19 cellular contexts compared by ENCODE assay signal in genomic region chr2:117704818-117705217, GRCh38.
DNase-seq lines count a peak whose midpoint lies in the region; ATAC-seq, FAIRE-seq and TF ChIP-seq lines count a peak whose summit lies in the region.
"Had no signal": no experiment of that assay in that cellular context is flagged by ENCODE, and none has a peak within 500 bp of the region (broad histone marks: within the 10 kb centered on the region; RNA-seq: fewer than 3 reads in every experiment).

No MANE protein-coding gene starts in this region.

- no peaks in the 10 kb centered on the region for H3K27me3 Mint-ChIP-seq in GM23338 (ENCODE audit: insufficient read depth, low read depth, poor library complexity)

- no peaks in the 10 kb centered on the region for H3K9me3 ChIP-seq in A549
- H3K9me3 ChIP-seq in suprapubic skin = no peaks in the 10 kb centered on the region

- no peaks in the 10 kb centered on the region for H3K4me1 Mint-ChIP-seq in GM23338
- H3K4me1 Mint-ChIP-seq: CD4-positive, alpha-beta memory T cell had no signal

- no peak for ATAC-seq in A549
- no peak for ATAC-seq in GM23338

- no peaks in the 10 kb centered on the region for H3K4me1 ChIP-seq in A549
- no peaks in the 10 kb centered on the region for H3K4me1 ChIP-seq in GM23338 (ENCODE audit: insufficient read depth)
- H3K4me1 ChIP-seq in suprapubic skin = no peaks in the 10 kb centered on the region

- no peaks in the 10 kb centered on the region; the same call in 1 of the 2 replicates for H3K9me2 ChIP-seq in GM23338 (ENCODE audit: insufficient read depth)

- no peaks in the 10 kb centered on the region for H3K36me3 Mint-ChIP-seq in GM23338 (ENCODE audit: low read depth)
- H3K36me3 Mint-ChIP-seq: CD4-positive, alpha-beta memory T cell had no signal

- WGBS in A549 (ENCODE audit: missing lambda C conversion rate) = 0% methylated on average over 3 of the region's 3 CpGs
- 76% methylated on average over 3 of the region's 3 CpGs for WGBS in suprapubic skin

- TF ChIP-seq EP300 in A549 (IDR thresholded peaks at IDR 0.05) = no peak
- no peak for TF ChIP-seq EP300 in suprapubic skin (IDR thresholded peaks at IDR 0.05)

- no peaks in the 10 kb centered on the region for H3K9me3 Mint-ChIP-seq in GM23338

- H3K79me2 ChIP-seq in GM23338 (replicated peaks; ENCODE audit: insufficient read depth) = no peaks in the 10 kb centered on the region

- CTCF ChIA-PET in A549 (lab: Yijun Ruan, JAX) = no interaction called here

- H3K36me3 ChIP-seq in GM23338 (ENCODE audit: insufficient read depth) (no peaks in the 10 kb centered on the region), suprapubic skin (no peaks in the 10 kb centered on the region)

- no peak for TF ChIP-seq POLR2A in A549 (IDR thresholded peaks at IDR 0.05; ENCODE audit: low read length)
- TF ChIP-seq POLR2A in suprapubic skin (IDR thresholded peaks at IDR 0.05) = no peak

- TF ChIP-seq CTCF in A549 (IDR thresholded peaks at IDR 0.05) (no peak), GM23338 (conservative IDR thresholded peaks at IDR 0.05; ENCODE audit: low read depth in 2 of 2) (no peak), VCaP (conservative IDR thresholded peaks at IDR 0.05) (no peak), suprapubic skin (IDR thresholded peaks at IDR 0.05) (no peak)

- no peak overlapping the region for H3K27ac Mint-ChIP-seq in GM23338

- H3K27ac ChIP-seq in A549 = no peak overlapping the region
- H3K27ac ChIP-seq in GM23338 (ENCODE audit: low read depth) = no peak overlapping the region
- H3K27ac ChIP-seq in VCaP = peak overlapping the region; percentile 54; the same call in 1 of the 2 replicates
- H3K27ac ChIP-seq in suprapubic skin = no peak overlapping the region

- H3K4me3 Mint-ChIP-seq in GM23338 = no peak overlapping the region
- H3K4me3 Mint-ChIP-seq: CD4-positive, alpha-beta memory T cell had no signal

- peak overlapping the region; percentile 32; the same call in 1 of the 2 replicates for H2AFZ ChIP-seq in GM23338

- no peak overlapping the region for H3K4me2 ChIP-seq in A549
- H3K4me2 ChIP-seq in GM23338 = no peak overlapping the region

- TF ChIP-seq RAD21 in A549 (conservative IDR thresholded peaks at IDR 0.05 in 1 of 2, IDR thresholded peaks at IDR 0.05 in 1 of 2) = no peak

- POLR2A ChIA-PET in A549 (lab: Yijun Ruan, JAX) = no interaction called here

- no peaks in the 10 kb centered on the region for H3F3A ChIP-seq in GM23338 (replicated peaks; ENCODE audit: low read depth)

- H4K20me1 ChIP-seq in GM23338 (replicated peaks; ENCODE audit: insufficient read depth) = no peaks in the 10 kb centered on the region

- no peak for FAIRE-seq in A549 (lab: Jason Lieb, UNC)
- FAIRE-seq in urothelium cell line (lab: Jason Lieb, UNC) = peak; percentile 5
- FAIRE-seq: GM12891, H1 had no signal

- no peak overlapping the region for H3K4me3 ChIP-seq in A549
- no peak overlapping the region for H3K4me3 ChIP-seq in GM23338
- H3K4me3 ChIP-seq in suprapubic skin = no peak overlapping the region

- DNase-seq in A549 (ENCODE audit: low read depth in 1 of 2, low spot score in 1 of 2) = no peak
- no peak for DNase-seq in GM23338 (ENCODE audit: low spot score)
- no peak for DNase-seq in urothelium cell line (ENCODE audit: low spot score)
- DNase-seq in ureter (ENCODE audit: low spot score) = no peak
- DNase-seq in NCI-H146 treated with DMSO at 0.1 percent for 48 hours (lab: John Stamatoyannopoulos, UW; ENCODE audit: unreplicated experiment) = no peak
- DNase-seq in suprapubic skin (ENCODE audit: low spot score in 2 of 2) = no peak
- DNase-seq: 8988T; C1 segment of cervical spinal cord; Calu3; CD4-positive, alpha-beta memory T cell; COR-L47; DMS53; DMS79 treated with DMSO at 0.1 percent for 48 hours; GF-D8; H7; HCEC 1CT had no signal

- H3K27me3 ChIP-seq in GM23338 (ENCODE audit: insufficient read depth) (no peaks in the 10 kb centered on the region), suprapubic skin (no peaks in the 10 kb centered on the region)

TF ChIP-seq in A549, 52 proteins besides CTCF, POLR2A, EP300 and RAD21:
- TF ChIP-seq, protein P1, sequence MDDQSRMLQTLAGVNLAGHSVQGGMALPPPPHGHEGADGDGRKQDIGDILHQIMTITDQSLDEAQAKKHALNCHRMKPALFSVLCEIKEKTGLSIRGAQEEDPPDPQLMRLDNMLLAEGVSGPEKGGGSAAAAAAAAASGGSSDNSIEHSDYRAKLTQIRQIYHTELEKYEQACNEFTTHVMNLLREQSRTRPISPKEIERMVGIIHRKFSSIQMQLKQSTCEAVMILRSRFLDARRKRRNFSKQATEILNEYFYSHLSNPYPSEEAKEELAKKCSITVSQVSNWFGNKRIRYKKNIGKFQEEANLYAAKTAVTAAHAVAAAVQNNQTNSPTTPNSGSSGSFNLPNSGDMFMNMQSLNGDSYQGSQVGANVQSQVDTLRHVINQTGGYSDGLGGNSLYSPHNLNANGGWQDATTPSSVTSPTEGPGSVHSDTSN (IDR thresholded peaks at IDR 0.05) = no peak
- TF ChIP-seq MAFK (IDR thresholded peaks at IDR 0.05; ENCODE audit: partially characterized antibody) = peak; percentile 70

TF ChIP-seq in GM23338, 12 proteins besides CTCF, POLR2A, EP300 and RAD21 (continues in another document):
- TF ChIP-seq ZNF462 (CRISPR knock-in tag; IDR thresholded peaks at IDR 0.05) (no peak), NANOG (IDR thresholded peaks at IDR 0.05; ENCODE audit: borderline replicate concordance) (no peak), POLR2AphosphoS5 (IDR thresholded peaks at IDR 0.05; ENCODE audit: low read depth) (no peak), STAT1 (IDR thresholded peaks at IDR 0.05; ENCODE audit: unreplicated experiment) (no peak), JUNB (IDR thresholded peaks at IDR 0.05; ENCODE audit: unreplicated experiment) (no peak), ZNF114 (CRISPR knock-in tag; IDR thresholded peaks at IDR 0.05) (no peak)
- TF ChIP-seq, protein P2, sequence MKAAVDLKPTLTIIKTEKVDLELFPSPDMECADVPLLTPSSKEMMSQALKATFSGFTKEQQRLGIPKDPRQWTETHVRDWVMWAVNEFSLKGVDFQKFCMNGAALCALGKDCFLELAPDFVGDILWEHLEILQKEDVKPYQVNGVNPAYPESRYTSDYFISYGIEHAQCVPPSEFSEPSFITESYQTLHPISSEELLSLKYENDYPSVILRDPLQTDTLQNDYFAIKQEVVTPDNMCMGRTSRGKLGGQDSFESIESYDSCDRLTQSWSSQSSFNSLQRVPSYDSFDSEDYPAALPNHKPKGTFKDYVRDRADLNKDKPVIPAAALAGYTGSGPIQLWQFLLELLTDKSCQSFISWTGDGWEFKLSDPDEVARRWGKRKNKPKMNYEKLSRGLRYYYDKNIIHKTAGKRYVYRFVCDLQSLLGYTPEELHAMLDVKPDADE (IDR thresholded peaks at IDR 0.05) = no peak
